Comparison of ENCODE assay signal across 10 cellular contexts in genomic region chr19:51441410-51442390, GRCh38. TPM values are rescaled to one million over a fixed set of nuclear protein-coding genes. Genes with fewer than 3 reads are reported as not detected.
DNase-seq lines count a peak whose midpoint lies in the region; ATAC-seq, FAIRE-seq and TF ChIP-seq lines count a peak whose summit lies in the region.
"Had no signal": no experiment of that assay in that cellular context is flagged by ENCODE, and none has a peak within 500 bp of the region (broad histone marks: within the 10 kb centered on the region; RNA-seq: fewer than 3 reads in every experiment).

No MANE protein-coding gene starts in this region.

- H4K20me1 ChIP-seq in HepG2 (ENCODE audit: insufficient read depth, low read length) (no peaks in the 10 kb centered on the region), H9 (ENCODE audit: control insufficient read depth, insufficient read depth, insufficient read length) (no peaks in the 10 kb centered on the region)

- H2BK12ac ChIP-seq in H9 (ENCODE audit: insufficient read length, low read depth, low read length): no peak overlapping the region

- no peak for FAIRE-seq in HepG2 (lab: Jason Lieb, UNC)
- FAIRE-seq: colon had no signal

- no peak overlapping the region for H2BK120ac ChIP-seq in H9 (ENCODE audit: low read depth, low read length, poor library complexity, severe bottlenecking)

- no peak for TF ChIP-seq RAD21 in HepG2 (CRISPR knock-in tag; IDR thresholded peaks at IDR 0.05)

- peaks cover 30 to 68% of the 10 kb centered on the region in 2 donors for H3K4me1 Mint-ChIP-seq in stimulated activated naive B cell treated with anti-CD40 and anti-IgM and Interleukin-4, amounts not matched to agents 10 μg/mL and 1 μg/mL and 100 μg/mL, for 72 hours
- peaks cover 2 to 10% of the 10 kb centered on the region in 2 experiments; a peak in 2 of 4 replicates for H3K4me1 Mint-ChIP-seq in H9

- no peak overlapping the region for H2BK15ac ChIP-seq in H9 (ENCODE audit: low read depth, low read length)

- H3K4me3 Mint-ChIP-seq in stimulated activated naive B cell treated with anti-CD40 and anti-IgM and Interleukin-4, amounts not matched to agents 10 μg/mL and 1 μg/mL and 100 μg/mL, for 72 hours: peak overlapping the region; percentile 83
- no peak overlapping the region for H3K4me3 Mint-ChIP-seq in H9

- H3K27ac ChIP-seq in right lobe of liver: no peak overlapping the region
- no peak overlapping the region for H3K27ac ChIP-seq in HepG2 (ENCODE audit: extremely low read length, insufficient read depth, low read length)
- no peak overlapping the region for H3K27ac ChIP-seq in foreskin keratinocyte
- H3K27ac ChIP-seq in H9 (ENCODE audit: insufficient read length, low read depth, low read length): no peak overlapping the region
- H3K27ac ChIP-seq: thyroid gland had no signal

- WGBS in right lobe of liver (ENCODE audit: insufficient coverage, low coverage, low lambda C conversion rate, missing lambda C conversion rate): 26% methylated on average over 22 of the region's 31 CpGs
- WGBS in HepG2 (ENCODE audit: low lambda C conversion rate): 41% methylated on average over 23 of the region's 31 CpGs
- no CpG with 5 or more reads among the region's 31 CpGs for WGBS in H9 (ENCODE audit: extremely low coverage, insufficient read length, low lambda C conversion rate)

- CTCF ChIA-PET in HepG2 (lab: Yijun Ruan, JAX; ENCODE audit: low intra/inter-chr PET ratio, low total read pairs): no interaction called here

- no peak overlapping the region for H3T11ph ChIP-seq in H9 (ENCODE audit: low read length)

- H3K4me2 ChIP-seq in HepG2 (ENCODE audit: low read depth, low read length) (no peak overlapping the region), H9 (ENCODE audit: insufficient read depth, insufficient read length, low read length) (no peak overlapping the region)

- H3K4me3 ChIP-seq in right lobe of liver (no peak overlapping the region), HepG2 (replicated peaks in 1 of 3; ENCODE audit: insufficient read depth in 1 of 3, low read depth in 2 of 3, low read length in 3 of 3) (no peak overlapping the region)
- H3K4me3 ChIP-seq: thyroid gland had no signal

- H3K79me2 ChIP-seq in HepG2 (ENCODE audit: insufficient read depth, low read length): no peaks in the 10 kb centered on the region
- no peaks in the 10 kb centered on the region for H3K79me2 ChIP-seq in H9 (ENCODE audit: insufficient read depth, low read length)

- peaks cover 5 to 6% of the 10 kb centered on the region in 2 donors for H3K27me3 Mint-ChIP-seq in stimulated activated naive B cell treated with anti-CD40 and anti-IgM and Interleukin-4, amounts not matched to agents 10 μg/mL and 1 μg/mL and 100 μg/mL, for 72 hours
- peaks cover 51% of the 10 kb centered on the region for H3K27me3 Mint-ChIP-seq in H9 (ENCODE audit: low read depth)

- BruUV-seq in HepG2 (replicated peaks; lab: Mats Ljungman, UMichigan): no TSS peak

- ATAC-seq in right lobe of liver: peak; percentile 38 to 66 (median 48)
- ATAC-seq in HepG2: no peak
- peak; percentile 89 for ATAC-seq in HG03442 (IDR thresholded peaks at IDR 0.05; ENCODE audit: unreplicated experiment)
- peak; percentile 20 for ATAC-seq in foreskin keratinocyte
- peak; percentile 87 for ATAC-seq in stimulated activated naive B cell treated with anti-CD40 and anti-IgM and Interleukin-4, amounts not matched to agents 10 μg/mL and 1 μg/mL and 100 μg/mL, for 72 hours (replicated peaks)

- peak overlapping the region; percentile 95 for H3K27ac Mint-ChIP-seq in stimulated activated naive B cell treated with anti-CD40 and anti-IgM and Interleukin-4, amounts not matched to agents 10 μg/mL and 1 μg/mL and 100 μg/mL, for 72 hours
- H3K27ac Mint-ChIP-seq in H9: peak overlapping the region in 1 of 3 experiments; percentile 68; a peak in 1 of 7 replicates

- H3K9ac ChIP-seq in HepG2 (ENCODE audit: insufficient read depth, low read depth, low read length) (no peak overlapping the region), H9 (ENCODE audit: extremely low read depth, insufficient read length, low read length) (no peak overlapping the region)

- no peak overlapping the region for H3K23ac ChIP-seq in H9 (ENCODE audit: insufficient read length, low read depth, low read length)

- H2BK5ac ChIP-seq in H9 (ENCODE audit: insufficient read length, low read length): no peak overlapping the region

- no peak overlapping the region for H3K4ac ChIP-seq in H9 (ENCODE audit: low read depth, low read length)

- H3K36me3 ChIP-seq in right lobe of liver (no peaks in the 10 kb centered on the region), HepG2 (replicated peaks in 1 of 2; ENCODE audit: control insufficient read depth in 1 of 2, insufficient read depth in 2 of 2, low read length in 2 of 2) (no peaks in the 10 kb centered on the region)
- H3K36me3 ChIP-seq: thyroid gland had no signal

- POLR2A ChIA-PET in HepG2 (lab: Yijun Ruan, JAX): no interaction called here

- H3K4me1 ChIP-seq in right lobe of liver: no peaks in the 10 kb centered on the region
- H3K4me1 ChIP-seq in HepG2 (ENCODE audit: insufficient read depth, low read length): no peaks in the 10 kb centered on the region
- H3K4me1 ChIP-seq in foreskin keratinocyte: no peaks in the 10 kb centered on the region
- no peaks in the 10 kb centered on the region for H3K4me1 ChIP-seq in H9 (ENCODE audit: insufficient read depth, low read length)
- H3K4me1 ChIP-seq: thyroid gland had no signal

- no peak overlapping the region for H4K91ac ChIP-seq in H9 (ENCODE audit: insufficient read length, low read depth, low read length)

- TF ChIP-seq CTCF in right lobe of liver (IDR thresholded peaks at IDR 0.05) (no peak), HepG2 (CRISPR knock-in tag; IDR thresholded peaks at IDR 0.05) (no peak), foreskin keratinocyte (conservative IDR thresholded peaks at IDR 0.05) (no peak), H9 (conservative IDR thresholded peaks at IDR 0.05) (no peak)

- H3K9me3 ChIP-seq in right lobe of liver: no peaks in the 10 kb centered on the region
- H3K9me3 ChIP-seq in HepG2 (ENCODE audit: low read length): no peaks in the 10 kb centered on the region
- H3K9me3 ChIP-seq in H9 (ENCODE audit: control insufficient read depth, low read depth, low read length): no peaks in the 10 kb centered on the region
- H3K9me3 ChIP-seq: thyroid gland had no signal

- DNase-seq in right lobe of liver (no peak), HepG2 (ENCODE audit: low spot score) (no peak), foreskin keratinocyte (peak; percentile 1 to 3), H9 (no peak), NCI-H2029 (lab: John Stamatoyannopoulos, UW) (no peak)
- DNase-seq in activated CD4-positive, alpha-beta T cell treated with anti-CD3 and anti-CD28 coated beads for 48 hours: peak; percentile 93
- peak; percentile 94 for DNase-seq in stimulated activated naive B cell treated with anti-CD40 and anti-IgM and Interleukin-4, amounts not matched to agents 10 μg/mL and 1 μg/mL and 100 μg/mL, for 72 hours

- no peak overlapping the region for H4K5ac ChIP-seq in H9 (ENCODE audit: insufficient read length, low read depth, low read length)

- H3K9me3 Mint-ChIP-seq in stimulated activated naive B cell treated with anti-CD40 and anti-IgM and Interleukin-4, amounts not matched to agents 10 μg/mL and 1 μg/mL and 100 μg/mL, for 72 hours: no peaks in the 10 kb centered on the region
- H3K9me3 Mint-ChIP-seq in H9: peaks cover 1 to 34% of the 10 kb centered on the region in 2 experiments; a peak in 3 of 5 replicates

- H3K56ac ChIP-seq in H9 (ENCODE audit: insufficient read length, low read depth, low read length): no peak overlapping the region

- H3K14ac ChIP-seq in H9 (ENCODE audit: insufficient read depth, low read length): no peak overlapping the region

- no peaks in the 10 kb centered on the region for H3K79me1 ChIP-seq in H9 (ENCODE audit: insufficient read depth, low read depth, low read length, poor library complexity, severe bottlenecking)

- no peak overlapping the region for H3K18ac ChIP-seq in H9 (ENCODE audit: insufficient read length, low read depth, low read length)

- TF ChIP-seq EP300 in HepG2 (IDR thresholded peaks at IDR 0.05; ENCODE audit: low read depth in 2 of 2, low read length in 2 of 2) (no peak), HepG2 (CRISPR knock-in tag; IDR thresholded peaks at IDR 0.05; ENCODE audit: borderline replicate concordance) (no peak)

- H2AFZ ChIP-seq in HepG2 (ENCODE audit: low read length) (no peak overlapping the region), H9 (ENCODE audit: low read length) (no peak overlapping the region)

- H4K8ac ChIP-seq in H9 (replicated peaks; ENCODE audit: insufficient read length, low read depth, low read length): no peak overlapping the region

- intact Hi-C loops in right lobe of liver (cut with DNase I) (no loop called here), HepG2 (cut with micrococcal nuclease; ENCODE audit: unreplicated experiment) (no loop called here)

- in situ Hi-C loops in HepG2 (cut with HindIII; ENCODE audit: extremely low pct_ligation_motif_present, low pct_unique_long_range_greater_than_20kb): no loop called here

- H2BK20ac ChIP-seq in H9 (ENCODE audit: low read depth, low read length, poor library complexity, severe bottlenecking): no peak overlapping the region

- no peaks in the 10 kb centered on the region for H3K36me3 Mint-ChIP-seq in stimulated activated naive B cell treated with anti-CD40 and anti-IgM and Interleukin-4, amounts not matched to agents 10 μg/mL and 1 μg/mL and 100 μg/mL, for 72 hours
- no peaks in the 10 kb centered on the region for H3K36me3 Mint-ChIP-seq in H9 (ENCODE audit: insufficient read depth in 1 of 3, low read depth in 3 of 3)

- TF ChIP-seq POLR2A in right lobe of liver (IDR thresholded peaks at IDR 0.05) (no peak), HepG2 (IDR thresholded peaks at IDR 0.05; ENCODE audit: insufficient read depth in 1 of 2, low read depth in 2 of 2, low read length in 2 of 2) (no peak)

- H3K23me2 ChIP-seq in H9 (ENCODE audit: insufficient read length, low read depth, low read length, poor library complexity, severe bottlenecking): no peaks in the 10 kb centered on the region

- H3K27me3 ChIP-seq in right lobe of liver (no peaks in the 10 kb centered on the region), HepG2 (ENCODE audit: control insufficient read depth in 1 of 2, insufficient read depth in 2 of 2, low read length in 2 of 2) (peaks cover 1 to 19% of the 10 kb centered on the region in 2 experiments; a peak in 3 of 5 replicates), foreskin keratinocyte (no peaks in the 10 kb centered on the region), H9 (ENCODE audit: insufficient read depth, low read length) (no peaks in the 10 kb centered on the region)
- H3K27me3 ChIP-seq: thyroid gland had no signal

- H2AK5ac ChIP-seq in H9 (ENCODE audit: insufficient read length, low read length): no peak overlapping the region

RNA-seq across cellular contexts. Expression of gene SIGLEC8, which starts 16.6 kb away (rescaled TPM):
- total RNA-seq in right lobe of liver: 1 to 10 TPM in 1 of 6 experiments, under 1 TPM in 5; 0.31 to 1.4 (median 0.71) TPM
- not detected in 2 replicates for total RNA-seq in HepG2 (2016; rRNA removed; fragmentation: Illumina TruSeq; extraction: Trizol)
- total RNA-seq in HepG2 (2016; cell fraction: cytosol; rRNA removed; fragmentation: Illumina TruSeq; extraction: Trizol; ENCODE audit: low read depth): not detected in 2 replicates
- not detected in 2 replicates for total RNA-seq in HepG2 (2016; cell fraction: insoluble cytoplasmic fraction; rRNA removed; fragmentation: Illumina TruSeq; extraction: Trizol)
- total RNA-seq in HepG2 (2016; cell fraction: membrane; rRNA removed; fragmentation: Illumina TruSeq; extraction: Trizol): not detected in 2 replicates
- not detected in 2 replicates for total RNA-seq in HepG2 (2016; cell fraction: nucleus; rRNA removed; fragmentation: Illumina TruSeq; extraction: Trizol)
- not detected in 2 replicates for polyA plus RNA-seq in HepG2 (2011; rRNA removed)
- polyA plus RNA-seq in HepG2 (2011; cell fraction: cytosol; rRNA removed): not detected in 2 replicates
- not detected in 2 replicates for polyA plus RNA-seq in HepG2 (2011; cell fraction: nucleus; rRNA removed)
- polyA plus RNA-seq in HepG2 (2012): not detected in 2 replicates
- not detected in 2 replicates for polyA plus RNA-seq in HepG2 (2016; cell fraction: cytosol; fragmentation: Illumina TruSeq; extraction: Trizol; ENCODE audit: low read depth)
- polyA plus RNA-seq in HepG2 (2016; cell fraction: insoluble cytoplasmic fraction; fragmentation: Illumina TruSeq; extraction: Trizol; ENCODE audit: low read depth): not detected in 2 replicates
- not detected in 2 replicates for polyA plus RNA-seq in HepG2 (2016; cell fraction: membrane; fragmentation: Illumina TruSeq; extraction: Trizol; ENCODE audit: low read depth)
- not detected in 2 replicates for polyA plus RNA-seq in HepG2 (2016; cell fraction: nucleus; fragmentation: Illumina TruSeq; extraction: Trizol; ENCODE audit: insufficient read depth, low read depth)
- polyA minus RNA-seq in HepG2 (2011; rRNA and poly(A)+ RNA removed; ENCODE audit: low replicate concordance): not detected in 2 replicates
- polyA minus RNA-seq in HepG2 (2011; cell fraction: cytosol; rRNA and poly(A)+ RNA removed): not detected in 2 replicates
- polyA minus RNA-seq in HepG2 (2011; cell fraction: nucleus; rRNA and poly(A)+ RNA removed): not detected in 2 replicates
- total RNA-seq in foreskin keratinocyte: not detected in 2 replicates
- not detected in 2 replicates for polyA plus RNA-seq in foreskin keratinocyte
- total RNA-seq in H9 (2021): not detected in 2 replicates

RNA-seq across cellular contexts. Expression of gene SIGLEC10, which starts 24.3 kb away (rescaled TPM):
- total RNA-seq in right lobe of liver (10 to 100 TPM in 2 of 6 experiments, 1 to 10 TPM in 4; 2.0 to 12.4 (median 5.6) TPM), HepG2 (2016; rRNA removed; fragmentation: Illumina TruSeq; extraction: Trizol) (not detected in 2 replicates), foreskin keratinocyte (not detected in 2 replicates), H9 (2021) (not detected in 2 replicates)
- not detected in 2 replicates for total RNA-seq in HepG2 (2016; cell fraction: cytosol; rRNA removed; fragmentation: Illumina TruSeq; extraction: Trizol; ENCODE audit: low read depth)
- total RNA-seq in HepG2 (2016; cell fraction: insoluble cytoplasmic fraction; rRNA removed; fragmentation: Illumina TruSeq; extraction: Trizol): not detected in 2 replicates
- not detected in 2 replicates for total RNA-seq in HepG2 (2016; cell fraction: membrane; rRNA removed; fragmentation: Illumina TruSeq; extraction: Trizol)
- total RNA-seq in HepG2 (2016; cell fraction: nucleus; rRNA removed; fragmentation: Illumina TruSeq; extraction: Trizol): not detected in 2 replicates
- polyA plus RNA-seq in HepG2 (2011; rRNA removed) (not detected in 2 replicates), foreskin keratinocyte (not detected in 2 replicates)
- not detected in 2 replicates for polyA plus RNA-seq in HepG2 (2011; cell fraction: cytosol; rRNA removed)
- not detected in 2 replicates for polyA plus RNA-seq in HepG2 (2011; cell fraction: nucleus; rRNA removed)
- 0.17 and 0.20 TPM in 2 replicates for polyA plus RNA-seq in HepG2 (2012)
- not detected in 2 replicates for polyA plus RNA-seq in HepG2 (2016; cell fraction: cytosol; fragmentation: Illumina TruSeq; extraction: Trizol; ENCODE audit: low read depth)
- polyA plus RNA-seq in HepG2 (2016; cell fraction: insoluble cytoplasmic fraction; fragmentation: Illumina TruSeq; extraction: Trizol; ENCODE audit: low read depth): not detected in 2 replicates
- polyA plus RNA-seq in HepG2 (2016; cell fraction: membrane; fragmentation: Illumina TruSeq; extraction: Trizol; ENCODE audit: low read depth): not detected in 2 replicates
- not detected in 2 replicates for polyA plus RNA-seq in HepG2 (2016; cell fraction: nucleus; fragmentation: Illumina TruSeq; extraction: Trizol; ENCODE audit: insufficient read depth, low read depth)
- not detected in 2 replicates for polyA minus RNA-seq in HepG2 (2011; rRNA and poly(A)+ RNA removed; ENCODE audit: low replicate concordance)
- not detected in 2 replicates for polyA minus RNA-seq in HepG2 (2011; cell fraction: cytosol; rRNA and poly(A)+ RNA removed)
- not detected in 2 replicates for polyA minus RNA-seq in HepG2 (2011; cell fraction: nucleus; rRNA and poly(A)+ RNA removed)

RNA-seq across cellular contexts. Expression of gene CEACAM18, which starts 36.6 kb away (rescaled TPM):
- total RNA-seq in right lobe of liver: not detected
- total RNA-seq in HepG2 (2016; rRNA removed; fragmentation: Illumina TruSeq; extraction: Trizol): not detected in 2 replicates
- not detected in 2 replicates for total RNA-seq in HepG2 (2016; cell fraction: cytosol; rRNA removed; fragmentation: Illumina TruSeq; extraction: Trizol; ENCODE audit: low read depth)
- not detected in 2 replicates for total RNA-seq in HepG2 (2016; cell fraction: insoluble cytoplasmic fraction; rRNA removed; fragmentation: Illumina TruSeq; extraction: Trizol)
- total RNA-seq in HepG2 (2016; cell fraction: membrane; rRNA removed; fragmentation: Illumina TruSeq; extraction: Trizol): not detected in 2 replicates
- not detected in 2 replicates for total RNA-seq in HepG2 (2016; cell fraction: nucleus; rRNA removed; fragmentation: Illumina TruSeq; extraction: Trizol)
- polyA plus RNA-seq in HepG2 (2011; rRNA removed): not detected in 2 replicates
- polyA plus RNA-seq in HepG2 (2011; cell fraction: cytosol; rRNA removed): not detected in 2 replicates
- not detected in 2 replicates for polyA plus RNA-seq in HepG2 (2011; cell fraction: nucleus; rRNA removed)
- polyA plus RNA-seq in HepG2 (2012): not detected in 2 replicates
- polyA plus RNA-seq in HepG2 (2016; cell fraction: cytosol; fragmentation: Illumina TruSeq; extraction: Trizol; ENCODE audit: low read depth): not detected in 2 replicates
- not detected in 2 replicates for polyA plus RNA-seq in HepG2 (2016; cell fraction: insoluble cytoplasmic fraction; fragmentation: Illumina TruSeq; extraction: Trizol; ENCODE audit: low read depth)
- polyA plus RNA-seq in HepG2 (2016; cell fraction: membrane; fragmentation: Illumina TruSeq; extraction: Trizol; ENCODE audit: low read depth): not detected in 2 replicates
- not detected in 2 replicates for polyA plus RNA-seq in HepG2 (2016; cell fraction: nucleus; fragmentation: Illumina TruSeq; extraction: Trizol; ENCODE audit: insufficient read depth, low read depth)
- not detected in 2 replicates for polyA minus RNA-seq in HepG2 (2011; rRNA and poly(A)+ RNA removed; ENCODE audit: low replicate concordance)
- not detected in 2 replicates for polyA minus RNA-seq in HepG2 (2011; cell fraction: cytosol; rRNA and poly(A)+ RNA removed)
- not detected in 2 replicates for polyA minus RNA-seq in HepG2 (2011; cell fraction: nucleus; rRNA and poly(A)+ RNA removed)
- not detected in 2 replicates for total RNA-seq in foreskin keratinocyte
- not detected in 2 replicates for polyA plus RNA-seq in foreskin keratinocyte
- total RNA-seq in H9 (2021): not detected in 2 replicates
- total RNA-seq: thyroid gland had no signal

RNA-seq across cellular contexts. Expression of gene C19orf84, which starts 51.3 kb away (rescaled TPM):
- total RNA-seq in right lobe of liver: not detected
- total RNA-seq in HepG2 (2016; rRNA removed; fragmentation: Illumina TruSeq; extraction: Trizol): not detected in 2 replicates
- total RNA-seq in HepG2 (2016; cell fraction: cytosol; rRNA removed; fragmentation: Illumina TruSeq; extraction: Trizol; ENCODE audit: low read depth): not detected in 2 replicates
- not detected in 2 replicates for total RNA-seq in HepG2 (2016; cell fraction: insoluble cytoplasmic fraction; rRNA removed; fragmentation: Illumina TruSeq; extraction: Trizol)
- not detected in 2 replicates for total RNA-seq in HepG2 (2016; cell fraction: membrane; rRNA removed; fragmentation: Illumina TruSeq; extraction: Trizol)
- total RNA-seq in HepG2 (2016; cell fraction: nucleus; rRNA removed; fragmentation: Illumina TruSeq; extraction: Trizol): not detected in 2 replicates
- polyA plus RNA-seq in HepG2 (2011; rRNA removed): 0.05 and 0.20 TPM in 2 replicates
- polyA plus RNA-seq in HepG2 (2011; cell fraction: cytosol; rRNA removed): not detected in 2 replicates
- polyA plus RNA-seq in HepG2 (2011; cell fraction: nucleus; rRNA removed): 0.10 and 0.13 TPM in 2 replicates
- polyA plus RNA-seq in HepG2 (2012): 0.13 TPM in 1 of 2 replicates, not detected in the other
- 0.23 TPM in 2 replicates for polyA plus RNA-seq in HepG2 (2016; cell fraction: cytosol; fragmentation: Illumina TruSeq; extraction: Trizol; ENCODE audit: low read depth)
- polyA plus RNA-seq in HepG2 (2016; cell fraction: insoluble cytoplasmic fraction; fragmentation: Illumina TruSeq; extraction: Trizol; ENCODE audit: low read depth): not detected in 2 replicates
- polyA plus RNA-seq in HepG2 (2016; cell fraction: membrane; fragmentation: Illumina TruSeq; extraction: Trizol; ENCODE audit: low read depth): 0.23 TPM in 1 of 2 replicates, not detected in the other
- polyA plus RNA-seq in HepG2 (2016; cell fraction: nucleus; fragmentation: Illumina TruSeq; extraction: Trizol; ENCODE audit: insufficient read depth, low read depth): not detected in 2 replicates
- not detected in 2 replicates for polyA minus RNA-seq in HepG2 (2011; rRNA and poly(A)+ RNA removed; ENCODE audit: low replicate concordance)
- not detected in 2 replicates for polyA minus RNA-seq in HepG2 (2011; cell fraction: cytosol; rRNA and poly(A)+ RNA removed)
- polyA minus RNA-seq in HepG2 (2011; cell fraction: nucleus; rRNA and poly(A)+ RNA removed): not detected in 2 replicates
- not detected in 2 replicates for total RNA-seq in foreskin keratinocyte
- polyA plus RNA-seq in foreskin keratinocyte: not detected in 2 replicates
- total RNA-seq in H9 (2021): 4.1 and 4.8 TPM in 2 replicates

RNA-seq across cellular contexts. Expression of gene LIM2, which starts 53.9 kb away (rescaled TPM):
- not detected for total RNA-seq in right lobe of liver
- not detected in 2 replicates for total RNA-seq in HepG2 (2016; rRNA removed; fragmentation: Illumina TruSeq; extraction: Trizol)
- total RNA-seq in HepG2 (2016; cell fraction: cytosol; rRNA removed; fragmentation: Illumina TruSeq; extraction: Trizol; ENCODE audit: low read depth): not detected in 2 replicates
- total RNA-seq in HepG2 (2016; cell fraction: insoluble cytoplasmic fraction; rRNA removed; fragmentation: Illumina TruSeq; extraction: Trizol): not detected in 2 replicates
- total RNA-seq in HepG2 (2016; cell fraction: membrane; rRNA removed; fragmentation: Illumina TruSeq; extraction: Trizol): 0.19 TPM in 1 of 2 replicates, not detected in the other
- total RNA-seq in HepG2 (2016; cell fraction: nucleus; rRNA removed; fragmentation: Illumina TruSeq; extraction: Trizol): not detected in 2 replicates
- 1.3 and 1.8 TPM in 2 replicates for polyA plus RNA-seq in HepG2 (2011; rRNA removed)
- polyA plus RNA-seq in HepG2 (2011; cell fraction: cytosol; rRNA removed): 2.1 and 2.3 TPM in 2 replicates
- polyA plus RNA-seq in HepG2 (2011; cell fraction: nucleus; rRNA removed): 0.72 and 1.6 TPM in 2 replicates
- polyA plus RNA-seq in HepG2 (2012): 0.57 and 1.0 TPM in 2 replicates
- not detected in 2 replicates for polyA plus RNA-seq in HepG2 (2016; cell fraction: cytosol; fragmentation: Illumina TruSeq; extraction: Trizol; ENCODE audit: low read depth)
- not detected in 2 replicates for polyA plus RNA-seq in HepG2 (2016; cell fraction: insoluble cytoplasmic fraction; fragmentation: Illumina TruSeq; extraction: Trizol; ENCODE audit: low read depth)
- polyA plus RNA-seq in HepG2 (2016; cell fraction: membrane; fragmentation: Illumina TruSeq; extraction: Trizol; ENCODE audit: low read depth): not detected in 2 replicates
- polyA plus RNA-seq in HepG2 (2016; cell fraction: nucleus; fragmentation: Illumina TruSeq; extraction: Trizol; ENCODE audit: insufficient read depth, low read depth): not detected in 2 replicates
- polyA minus RNA-seq in HepG2 (2011; rRNA and poly(A)+ RNA removed; ENCODE audit: low replicate concordance): 1.3 TPM in 1 of 2 replicates, not detected in the other
- polyA minus RNA-seq in HepG2 (2011; cell fraction: cytosol; rRNA and poly(A)+ RNA removed): 0.69 TPM in 1 of 2 replicates, not detected in the other
- polyA minus RNA-seq in HepG2 (2011; cell fraction: nucleus; rRNA and poly(A)+ RNA removed): not detected in 2 replicates
- not detected in 2 replicates for total RNA-seq in foreskin keratinocyte
- not detected in 2 replicates for polyA plus RNA-seq in foreskin keratinocyte
- not detected in 2 replicates for total RNA-seq in H9 (2021)
- total RNA-seq: thyroid gland had no signal

Comparison
In these comparisons a context has a peak if more than half of its experiments do, and no peak if none do; other contexts are left out.
1. DNase-seq: peak in activated CD4-positive, alpha-beta T cell treated with anti-CD3 and anti-CD28 coated beads for 48 hours (single experiment), foreskin keratinocyte (2 of 2) and stimulated activated naive B cell treated with anti-CD40 and anti-IgM and Interleukin-4, amounts not matched to agents 10 μg/mL and 1 μg/mL and 100 μg/mL, for 72 hours (single experiment); none in right lobe of liver (0 of 3), HepG2 (single experiment), H9 (single experiment) and NCI-H2029 (single experiment).
2. H3K4me3 Mint-ChIP-seq: peak in stimulated activated naive B cell treated with anti-CD40 and anti-IgM and Interleukin-4, amounts not matched to agents 10 μg/mL and 1 μg/mL and 100 μg/mL, for 72 hours (2 of 2); none in H9 (0 of 2).